ENCODE assay signal across 20 cellular contexts in the genomic region with DNA sequence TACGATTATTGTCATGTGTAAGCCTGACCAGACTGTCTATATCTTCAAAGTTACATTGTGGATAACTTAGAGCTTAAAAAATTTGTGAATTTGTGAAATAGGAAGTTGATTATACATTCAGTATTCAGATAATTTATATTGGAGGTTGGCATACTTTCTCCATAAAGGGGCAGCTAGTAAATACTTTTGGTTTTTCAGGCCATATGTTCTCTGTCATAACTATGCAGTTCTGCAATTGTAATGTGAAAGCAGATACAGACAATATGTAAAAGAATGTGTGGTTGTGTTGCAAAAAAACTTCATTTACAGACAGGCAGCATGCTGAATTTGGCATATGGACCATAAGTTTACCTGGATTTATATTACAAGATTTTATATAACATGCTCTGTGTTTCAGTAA. TPM values are rescaled to one million over a fixed set of nuclear protein-coding genes. Genes with fewer than 3 reads are reported as not detected.
DNase-seq lines count a peak whose midpoint lies in the region; ATAC-seq and TF ChIP-seq lines count a peak whose summit lies in the region.
"Had no signal": no experiment of that assay in that cellular context is flagged by ENCODE, and none has a peak within 500 bp of the region (broad histone marks: within the 10 kb centered on the region; RNA-seq: fewer than 3 reads in every experiment).

No MANE protein-coding gene starts in this region.

- 89 to 96% methylated on average over 1 of the region's 1 CpG for WGBS in upper lobe of left lung, 2 donors

- H3K27ac Mint-ChIP-seq in progenitor cell of endocrine pancreas = no peak overlapping the region
- H3K27ac Mint-ChIP-seq: B cell; CD8-positive, alpha-beta memory T cell; H9 had no signal

- H3K4me3 Mint-ChIP-seq in progenitor cell of endocrine pancreas (ENCODE audit: low read depth) = no peak overlapping the region
- H3K4me3 Mint-ChIP-seq: B cell; CD8-positive, alpha-beta memory T cell; H9 had no signal

- no peaks in the 10 kb centered on the region for H3K27me3 Mint-ChIP-seq in progenitor cell of endocrine pancreas
- H3K27me3 Mint-ChIP-seq: B cell; CD8-positive, alpha-beta memory T cell had no signal

- no peaks in the 10 kb centered on the region for H3K9me3 ChIP-seq in upper lobe of left lung
- H3K9me3 ChIP-seq: A549; BLaER1 treated with 17β-estradiol and CSF1 and Interleukin-3, amounts not matched to agents 10 nM and 100 nM had no signal

- peaks cover 2 to 69% (median 8%) of the 10 kb centered on the region in 4 donors for H3K36me3 ChIP-seq in upper lobe of left lung

- TF ChIP-seq EP300 in upper lobe of left lung (IDR thresholded peaks at IDR 0.05) = no peak

- H3K36me3 Mint-ChIP-seq in progenitor cell of endocrine pancreas (ENCODE audit: insufficient read depth) = peaks cover 25% of the 10 kb centered on the region

- H3K4me1 Mint-ChIP-seq in progenitor cell of endocrine pancreas (ENCODE audit: low read depth) = peaks cover 2% of the 10 kb centered on the region
- H3K4me1 Mint-ChIP-seq: B cell, H9 had no signal

- no peak overlapping the region for H3K4me3 ChIP-seq in AG09309 (ENCODE audit: control insufficient read depth, low read depth, low read length)
- H3K4me3 ChIP-seq in choroid plexus epithelial cell (ENCODE audit: low read depth, low read length) = no peak overlapping the region
- no peak overlapping the region for H3K4me3 ChIP-seq in fibroblast of pulmonary artery (replicated peaks; ENCODE audit: low read depth, low read length)
- H3K4me3 ChIP-seq in upper lobe of left lung = no peak overlapping the region
- H3K4me3 ChIP-seq: A549; BLaER1 treated with 17β-estradiol and CSF1 and Interleukin-3, amounts not matched to agents 10 nM and 100 nM had no signal

- no peak for TF ChIP-seq CTCF in AG09309 (IDR thresholded peaks at IDR 0.05; ENCODE audit: control insufficient read depth, insufficient read depth, low read depth, low read length, missing control alignments)
- TF ChIP-seq CTCF in choroid plexus epithelial cell (conservative IDR thresholded peaks at IDR 0.05; ENCODE audit: low read depth, low read length) = no peak
- no peak for TF ChIP-seq CTCF in fibroblast of pulmonary artery (IDR thresholded peaks at IDR 0.05; ENCODE audit: low read length, missing control alignments)
- TF ChIP-seq CTCF in upper lobe of left lung (IDR thresholded peaks at IDR 0.05) = no peak
- TF ChIP-seq CTCF in progenitor cell of endocrine pancreas (IDR thresholded peaks at IDR 0.05; ENCODE audit: unreplicated experiment) = no peak

- H3K27me3 ChIP-seq in upper lobe of left lung = no peaks in the 10 kb centered on the region
- H3K27me3 ChIP-seq: BLaER1 treated with 17β-estradiol and CSF1 and Interleukin-3, amounts not matched to agents 10 nM and 100 nM had no signal

- ATAC-seq in upper lobe of left lung (ENCODE audit: low FRiP score in 2 of 2) = no peak
- ATAC-seq: A549 had no signal

- no peak for TF ChIP-seq POLR2A in upper lobe of left lung (IDR thresholded peaks at IDR 0.05)

- no peaks in the 10 kb centered on the region for H3K9me3 Mint-ChIP-seq in progenitor cell of endocrine pancreas (ENCODE audit: low read depth)
- H3K9me3 Mint-ChIP-seq: CD8-positive, alpha-beta memory T cell; H9 had no signal

- H3K4me1 ChIP-seq in upper lobe of left lung = no peaks in the 10 kb centered on the region
- H3K4me1 ChIP-seq: A549 had no signal

- no peak overlapping the region for H3K27ac ChIP-seq in upper lobe of left lung
- H3K27ac ChIP-seq: 22Rv1; A549; BLaER1 treated with 17β-estradiol and CSF1 and Interleukin-3, amounts not matched to agents 10 nM and 100 nM had no signal

- DNase-seq in AG09309 (ENCODE audit: low read depth) = peak; percentile 13
- peak; percentile 4 for DNase-seq in EL
- DNase-seq in choroid plexus epithelial cell (ENCODE audit: low read depth) = peak; percentile 31
- peak; percentile 11 for DNase-seq in fibroblast of pulmonary artery (ENCODE audit: low read depth)
- DNase-seq in NCI-H524 treated with DMSO at 0.1 percent for 48 hours (lab: John Stamatoyannopoulos, UW) = no peak
- DNase-seq in upper lobe of left lung = no peak
- DNase-seq in progenitor cell of endocrine pancreas (ENCODE audit: low spot score, unreplicated experiment) = no peak
- no peak for DNase-seq in RPMI8226
- DNase-seq: CD8-positive, alpha-beta memory T cell; COR-L47; DMS 273 treated with DMSO at 0.1 percent for 48 hours; DMS53; DND-41; GF-D8; H9; IMR-90 had no signal

RNA-seq across cellular contexts. Expression of a gene that starts 29.3 kb away (rescaled TPM):
- total RNA-seq in upper lobe of left lung (10 to 100 TPM in 4 of 6 donors, 1 to 10 TPM in 2; 8.4 to 40.6 (median 14.2) TPM), progenitor cell of endocrine pancreas (23.6 and 25.6 TPM in 2 replicates)

RNA-seq across cellular contexts. Expression of a gene that starts 42.8 kb away (rescaled TPM):
- total RNA-seq in upper lobe of left lung = 100 to 1,000 TPM in 4 of 6 donors, 10 to 100 TPM in 2; 30.4 to 222 (median 188) TPM
- 88.2 and 91.1 TPM in 2 replicates for total RNA-seq in progenitor cell of endocrine pancreas

Comparison
In these comparisons a context has a peak if more than half of its experiments do, and no peak if none do; other contexts are left out.
1. DNase-seq: peak in AG09309 (single experiment), EL (single experiment), choroid plexus epithelial cell (single experiment) and fibroblast of pulmonary artery (single experiment); none in NCI-H524 treated with DMSO at 0.1 percent for 48 hours (single experiment), upper lobe of left lung (0 of 2), progenitor cell of endocrine pancreas (single experiment) and RPMI8226 (single experiment).